ENCODE assay signal across 2 cellular contexts in genomic region chr10:132062641-132063390, GRCh38.
TF ChIP-seq lines count a peak whose summit lies in the region.

No MANE protein-coding gene starts in this region.

TF ChIP-seq in SK-N-SH, 30 proteins besides CTCF, POLR2A, EP300 and RAD21 (continued from another document):
- TF ChIP-seq, protein P1, sequence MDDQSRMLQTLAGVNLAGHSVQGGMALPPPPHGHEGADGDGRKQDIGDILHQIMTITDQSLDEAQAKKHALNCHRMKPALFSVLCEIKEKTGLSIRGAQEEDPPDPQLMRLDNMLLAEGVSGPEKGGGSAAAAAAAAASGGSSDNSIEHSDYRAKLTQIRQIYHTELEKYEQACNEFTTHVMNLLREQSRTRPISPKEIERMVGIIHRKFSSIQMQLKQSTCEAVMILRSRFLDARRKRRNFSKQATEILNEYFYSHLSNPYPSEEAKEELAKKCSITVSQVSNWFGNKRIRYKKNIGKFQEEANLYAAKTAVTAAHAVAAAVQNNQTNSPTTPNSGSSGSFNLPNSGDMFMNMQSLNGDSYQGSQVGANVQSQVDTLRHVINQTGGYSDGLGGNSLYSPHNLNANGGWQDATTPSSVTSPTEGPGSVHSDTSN (IDR thresholded peaks at IDR 0.05), result no peak
- no peak for TF ChIP-seq RCOR1 (IDR thresholded peaks at IDR 0.05; ENCODE audit: low read length)
- TF ChIP-seq, protein P2, sequence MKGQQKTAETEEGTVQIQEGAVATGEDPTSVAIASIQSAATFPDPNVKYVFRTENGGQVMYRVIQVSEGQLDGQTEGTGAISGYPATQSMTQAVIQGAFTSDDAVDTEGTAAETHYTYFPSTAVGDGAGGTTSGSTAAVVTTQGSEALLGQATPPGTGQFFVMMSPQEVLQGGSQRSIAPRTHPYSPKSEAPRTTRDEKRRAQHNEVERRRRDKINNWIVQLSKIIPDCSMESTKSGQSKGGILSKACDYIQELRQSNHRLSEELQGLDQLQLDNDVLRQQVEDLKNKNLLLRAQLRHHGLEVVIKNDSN (IDR thresholded peaks at IDR 0.05; ENCODE audit: borderline replicate concordance, low read depth), result no peak
- TF ChIP-seq TCF12 (IDR thresholded peaks at IDR 0.05), result no peak
- TF ChIP-seq SMC3 (IDR thresholded peaks at IDR 0.05; ENCODE audit: low read depth, low read length), result no peak
- TF ChIP-seq RFX5 (IDR thresholded peaks at IDR 0.05; ENCODE audit: low read length), result no peak
- TF ChIP-seq, protein P3, sequence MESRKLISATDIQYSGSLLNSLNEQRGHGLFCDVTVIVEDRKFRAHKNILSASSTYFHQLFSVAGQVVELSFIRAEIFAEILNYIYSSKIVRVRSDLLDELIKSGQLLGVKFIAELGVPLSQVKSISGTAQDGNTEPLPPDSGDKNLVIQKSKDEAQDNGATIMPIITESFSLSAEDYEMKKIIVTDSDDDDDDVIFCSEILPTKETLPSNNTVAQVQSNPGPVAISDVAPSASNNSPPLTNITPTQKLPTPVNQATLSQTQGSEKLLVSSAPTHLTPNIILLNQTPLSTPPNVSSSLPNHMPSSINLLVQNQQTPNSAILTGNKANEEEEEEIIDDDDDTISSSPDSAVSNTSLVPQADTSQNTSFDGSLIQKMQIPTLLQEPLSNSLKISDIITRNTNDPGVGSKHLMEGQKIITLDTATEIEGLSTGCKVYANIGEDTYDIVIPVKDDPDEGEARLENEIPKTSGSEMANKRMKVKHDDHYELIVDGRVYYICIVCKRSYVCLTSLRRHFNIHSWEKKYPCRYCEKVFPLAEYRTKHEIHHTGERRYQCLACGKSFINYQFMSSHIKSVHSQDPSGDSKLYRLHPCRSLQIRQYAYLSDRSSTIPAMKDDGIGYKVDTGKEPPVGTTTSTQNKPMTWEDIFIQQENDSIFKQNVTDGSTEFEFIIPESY (IDR thresholded peaks at IDR 0.05; ENCODE audit: borderline replicate concordance, low read depth), result no peak
- TF ChIP-seq YY1 (IDR thresholded peaks at IDR 0.05; ENCODE audit: low read depth), result no peak
- no peak for TF ChIP-seq CHD2 (IDR thresholded peaks at IDR 0.05; ENCODE audit: low read length, partially characterized antibody)
- no peak for TF ChIP-seq EZH2phosphoT487 (IDR thresholded peaks at IDR 0.05; ENCODE audit: borderline replicate concordance, low read depth)
- TF ChIP-seq, protein P4, sequence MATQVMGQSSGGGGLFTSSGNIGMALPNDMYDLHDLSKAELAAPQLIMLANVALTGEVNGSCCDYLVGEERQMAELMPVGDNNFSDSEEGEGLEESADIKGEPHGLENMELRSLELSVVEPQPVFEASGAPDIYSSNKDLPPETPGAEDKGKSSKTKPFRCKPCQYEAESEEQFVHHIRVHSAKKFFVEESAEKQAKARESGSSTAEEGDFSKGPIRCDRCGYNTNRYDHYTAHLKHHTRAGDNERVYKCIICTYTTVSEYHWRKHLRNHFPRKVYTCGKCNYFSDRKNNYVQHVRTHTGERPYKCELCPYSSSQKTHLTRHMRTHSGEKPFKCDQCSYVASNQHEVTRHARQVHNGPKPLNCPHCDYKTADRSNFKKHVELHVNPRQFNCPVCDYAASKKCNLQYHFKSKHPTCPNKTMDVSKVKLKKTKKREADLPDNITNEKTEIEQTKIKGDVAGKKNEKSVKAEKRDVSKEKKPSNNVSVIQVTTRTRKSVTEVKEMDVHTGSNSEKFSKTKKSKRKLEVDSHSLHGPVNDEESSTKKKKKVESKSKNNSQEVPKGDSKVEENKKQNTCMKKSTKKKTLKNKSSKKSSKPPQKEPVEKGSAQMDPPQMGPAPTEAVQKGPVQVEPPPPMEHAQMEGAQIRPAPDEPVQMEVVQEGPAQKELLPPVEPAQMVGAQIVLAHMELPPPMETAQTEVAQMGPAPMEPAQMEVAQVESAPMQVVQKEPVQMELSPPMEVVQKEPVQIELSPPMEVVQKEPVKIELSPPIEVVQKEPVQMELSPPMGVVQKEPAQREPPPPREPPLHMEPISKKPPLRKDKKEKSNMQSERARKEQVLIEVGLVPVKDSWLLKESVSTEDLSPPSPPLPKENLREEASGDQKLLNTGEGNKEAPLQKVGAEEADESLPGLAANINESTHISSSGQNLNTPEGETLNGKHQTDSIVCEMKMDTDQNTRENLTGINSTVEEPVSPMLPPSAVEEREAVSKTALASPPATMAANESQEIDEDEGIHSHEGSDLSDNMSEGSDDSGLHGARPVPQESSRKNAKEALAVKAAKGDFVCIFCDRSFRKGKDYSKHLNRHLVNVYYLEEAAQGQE (IDR thresholded peaks at IDR 0.05; ENCODE audit: low read depth, low read length), result no peak
- no peak for TF ChIP-seq TAF1 (IDR thresholded peaks at IDR 0.05; ENCODE audit: borderline replicate concordance, low read depth, low read length)
- TF ChIP-seq ELF1 (IDR thresholded peaks at IDR 0.05), result no peak

TF ChIP-seq in SK-N-SH treated with all-trans-retinoic acid at 6 μM for 48 hours, 23 proteins besides CTCF, POLR2A, EP300 and RAD21 (continued from another document):
- no peak for TF ChIP-seq PATZ1 (CRISPR knock-in tag; IDR thresholded peaks at IDR 0.05; ENCODE audit: borderline replicate concordance)
- TF ChIP-seq ZC3H10 (CRISPR knock-in tag; IDR thresholded peaks at IDR 0.05), result no peak
- TF ChIP-seq ZNF8 (CRISPR knock-in tag; IDR thresholded peaks at IDR 0.05), result no peak
- no peak for TF ChIP-seq CSDC2 (CRISPR knock-in tag; IDR thresholded peaks at IDR 0.05)
- no peak for TF ChIP-seq BACH2 (CRISPR knock-in tag; IDR thresholded peaks at IDR 0.05; ENCODE audit: borderline replicate concordance)
- TF ChIP-seq GLIS3 (CRISPR knock-in tag; IDR thresholded peaks at IDR 0.05), result no peak
